In genomic region chr19:38285567-38285966, GRCh38 we compare ENCODE assay signal across 1 cellular context.
TF ChIP-seq lines count a peak whose summit lies in the region.

No MANE protein-coding gene starts in this region.

TF ChIP-seq in IMR-90, 13 proteins besides CTCF, POLR2A, EP300 and RAD21:
- no peak for TF ChIP-seq USF2 (IDR thresholded peaks at IDR 0.05; ENCODE audit: low read depth, low read length)
- TF ChIP-seq MAFK (IDR thresholded peaks at IDR 0.05; ENCODE audit: low read depth, low read length) = no peak
- no peak for TF ChIP-seq SMC3 (IDR thresholded peaks at IDR 0.05; ENCODE audit: low read depth, low read length)
- TF ChIP-seq RFX5 (IDR thresholded peaks at IDR 0.05; ENCODE audit: low read depth, low read length) = no peak
- TF ChIP-seq NFE2L2 (IDR thresholded peaks at IDR 0.05; ENCODE audit: low read depth, low read length) = no peak
